Comparison of ENCODE assay signal across 10 cellular contexts in the genomic region with DNA sequence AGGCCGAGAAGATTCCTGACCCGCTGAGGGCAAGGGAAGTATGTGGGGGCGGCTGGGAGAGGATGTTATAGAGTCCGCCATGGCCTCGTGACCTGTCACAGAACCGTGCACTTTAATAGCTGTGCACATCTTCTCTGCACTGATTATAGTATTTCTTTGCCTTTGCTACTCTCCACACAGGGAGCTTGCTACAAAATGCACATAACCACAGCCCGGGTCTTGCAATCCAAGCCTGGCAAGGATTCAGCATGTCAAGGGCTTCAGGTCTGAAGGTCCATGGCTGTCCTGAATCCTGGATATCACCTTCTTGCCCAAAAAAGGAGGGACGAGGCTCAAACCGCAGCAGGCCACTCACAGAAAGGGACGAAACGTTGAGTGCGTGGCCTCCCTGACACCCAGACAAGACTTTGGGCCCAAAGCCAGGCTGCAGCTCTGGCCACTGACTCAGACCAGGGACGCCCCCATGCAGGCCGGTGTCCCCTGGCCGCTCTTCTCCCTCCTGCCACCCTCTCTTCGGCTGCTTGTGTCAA. TPM values are rescaled to one million over a fixed set of nuclear protein-coding genes. Genes with fewer than 3 reads are reported as not detected.
DNase-seq lines count a peak whose midpoint lies in the region; ATAC-seq and TF ChIP-seq lines count a peak whose summit lies in the region.
"Had no signal": no experiment of that assay in that cellular context is flagged by ENCODE, and none has a peak within 500 bp of the region (broad histone marks: within the 10 kb centered on the region; RNA-seq: fewer than 3 reads in every experiment).

No MANE protein-coding gene starts in this region.

- H3K4ac ChIP-seq in mesenchymal stem cell (ENCODE audit: low read depth in 1 of 2, low read length in 2 of 2), result no peak overlapping the region

- no peak for TF ChIP-seq POLR2A in testis (IDR thresholded peaks at IDR 0.05)

- no peak overlapping the region for H2BK15ac ChIP-seq in mesenchymal stem cell (ENCODE audit: low read depth, poor library complexity, severe bottlenecking)

- 85% methylated on average over 16 of the region's 16 CpGs for WGBS in mesenchymal stem cell
- 30 to 44% methylated on average over 16 of the region's 16 CpGs for WGBS in testis, 2 donors

- no peak overlapping the region for H3K14ac ChIP-seq in mesenchymal stem cell (ENCODE audit: low read length in 2 of 2)

- peaks cover 12% of the 10 kb centered on the region for H3K79me1 ChIP-seq in mesenchymal stem cell (replicated peaks; ENCODE audit: low read length, poor library complexity, severe bottlenecking)

- H3K18ac ChIP-seq in mesenchymal stem cell (ENCODE audit: low read depth in 1 of 2, low read length in 2 of 2), result peak overlapping the region in 1 of 2 experiments; percentile 8

- H3K4me1 ChIP-seq in mesenchymal stem cell (ENCODE audit: control insufficient read depth, insufficient read depth, low read depth, low read length) (peaks cover 15% of the 10 kb centered on the region), testis (peaks cover 28% of the 10 kb centered on the region)
- H3K4me1 ChIP-seq: BE2C had no signal

- H3K27ac Mint-ChIP-seq in activated CD8-positive, alpha-beta memory T cell treated with anti-CD3 and anti-CD28 coated beads, Interleukin-2, amount 10 ng/mL, durations not matched to agents 7 days and 5 days, result peak overlapping the region; percentile 63

- H3K27me3 ChIP-seq in mesenchymal stem cell (ENCODE audit: control insufficient read depth in 1 of 2, insufficient read depth in 1 of 2, low read length in 2 of 2) (no peaks in the 10 kb centered on the region), testis (no peaks in the 10 kb centered on the region)
- H3K27me3 ChIP-seq: BE2C had no signal

- H3K23ac ChIP-seq in mesenchymal stem cell (ENCODE audit: low read length in 2 of 2), result no peak overlapping the region

- no peak overlapping the region for H3K4me2 ChIP-seq in mesenchymal stem cell (ENCODE audit: low read length, poor library complexity, severe bottlenecking)
- H3K4me2 ChIP-seq: KMS-11 had no signal

- H3K9me3 Mint-ChIP-seq in activated CD8-positive, alpha-beta memory T cell treated with anti-CD3 and anti-CD28 coated beads, Interleukin-2, amount 10 ng/mL, durations not matched to agents 7 days and 5 days (ENCODE audit: low read depth), result no peaks in the 10 kb centered on the region

- DNase-seq in activated CD8-positive, alpha-beta memory T cell treated with anti-CD3 and anti-CD28 coated beads, Interleukin-2, amount 10 ng/mL, durations not matched to agents 7 days and 5 days, result no peak
- no peak for DNase-seq in activated CD8-positive, alpha-beta memory T cell treated with anti-CD3 and anti-CD28 coated beads for 24 hours
- DNase-seq in cerebellar cortex (ENCODE audit: low spot score), result peak; percentile 46
- DNase-seq in mesenchymal stem cell, result no peak
- peak; percentile 34 for DNase-seq in testis
- DNase-seq in GF-D8 (lab: John Stamatoyannopoulos, UW), result no peak
- no peak for DNase-seq in ACHN
- DNase-seq: BE2C had no signal

- H2BK5ac ChIP-seq in mesenchymal stem cell (ENCODE audit: low read depth, low read length, poor library complexity, severe bottlenecking), result no peak overlapping the region

- TF ChIP-seq CTCF in testis (IDR thresholded peaks at IDR 0.05), result no peak

- no peak overlapping the region for H4K8ac ChIP-seq in mesenchymal stem cell (ENCODE audit: low read length)

- in situ Hi-C loops in ACHN (cut with HindIII; ENCODE audit: low pct_ligation_motif_present, low pct_unique_long_range_greater_than_20kb, low sequenced_read_pairs), result no loop called here

- intact Hi-C loops in testis (cut with DNase I; ENCODE audit: low total_unique reads), result no loop called here

- H3K4me3 Mint-ChIP-seq in activated CD8-positive, alpha-beta memory T cell treated with anti-CD3 and anti-CD28 coated beads, Interleukin-2, amount 10 ng/mL, durations not matched to agents 7 days and 5 days, result no peak overlapping the region

- CTCF ChIA-PET in activated CD8-positive, alpha-beta memory T cell treated with anti-CD3 and anti-CD28 coated beads, Interleukin-2, amount 10 ng/mL, durations not matched to agents 7 days and 5 days (lab: Charles Lee), result interaction anchor here (0.6 kb wide), 1 partner anchor 10 kb away, joined by 3 read pairs; no protein-coding TSS in a partner anchor

- no peak overlapping the region for H2AK5ac ChIP-seq in mesenchymal stem cell (ENCODE audit: low read length, severe bottlenecking)

- H4K91ac ChIP-seq in mesenchymal stem cell (ENCODE audit: low read length), result no peak overlapping the region

- peak overlapping the region; percentile 37 for H3K27ac ChIP-seq in mesenchymal stem cell (ENCODE audit: low read length, poor library complexity, severe bottlenecking)
- H3K27ac ChIP-seq in testis, result peak overlapping the region; percentile 39 to 66
- H3K27ac ChIP-seq: KMS-11 had no signal

- no peak overlapping the region for H3K4me3 ChIP-seq in mesenchymal stem cell (ENCODE audit: insufficient read depth in 1 of 2, low read depth in 1 of 2, low read length in 2 of 2)
- H3K4me3 ChIP-seq in testis, result no peak overlapping the region

- H3K4me1 Mint-ChIP-seq in activated CD8-positive, alpha-beta memory T cell treated with anti-CD3 and anti-CD28 coated beads, Interleukin-2, amount 10 ng/mL, durations not matched to agents 7 days and 5 days, result peaks cover 22% of the 10 kb centered on the region

- no peak overlapping the region for H2BK12ac ChIP-seq in mesenchymal stem cell (ENCODE audit: low read length in 2 of 2)

- ATAC-seq in activated CD8-positive, alpha-beta memory T cell treated with anti-CD3 and anti-CD28 coated beads, Interleukin-2, amount 10 ng/mL, durations not matched to agents 7 days and 5 days, result no peak
- no peak for ATAC-seq in GM18498 (IDR thresholded peaks at IDR 0.05; ENCODE audit: unreplicated experiment)

- peaks cover 58 to 77% of the 10 kb centered on the region in 2 experiments for H3K36me3 ChIP-seq in mesenchymal stem cell (ENCODE audit: control insufficient read depth in 1 of 2, insufficient read depth in 2 of 2, low read depth in 1 of 2, low read length in 2 of 2)
- no peaks in the 10 kb centered on the region for H3K36me3 ChIP-seq in testis (ENCODE audit: low read depth, missing control alignments)

- H3K9me3 ChIP-seq in mesenchymal stem cell (ENCODE audit: control insufficient read depth, low read length) (no peaks in the 10 kb centered on the region), testis (no peaks in the 10 kb centered on the region)
- H3K9me3 ChIP-seq: BE2C had no signal

- H3K36me3 Mint-ChIP-seq in activated CD8-positive, alpha-beta memory T cell treated with anti-CD3 and anti-CD28 coated beads, Interleukin-2, amount 10 ng/mL, durations not matched to agents 7 days and 5 days, result peaks cover 24% of the 10 kb centered on the region

- no peak overlapping the region for H2BK120ac ChIP-seq in mesenchymal stem cell (ENCODE audit: low read depth, low read length)

- no peak overlapping the region for H2AFZ ChIP-seq in mesenchymal stem cell (ENCODE audit: low read depth, low read length)

- H3K27me3 Mint-ChIP-seq in activated CD8-positive, alpha-beta memory T cell treated with anti-CD3 and anti-CD28 coated beads, Interleukin-2, amount 10 ng/mL, durations not matched to agents 7 days and 5 days, result no peaks in the 10 kb centered on the region

- H3K9ac ChIP-seq in mesenchymal stem cell (ENCODE audit: low read length), result peak overlapping the region; percentile 45
- H3K9ac ChIP-seq: KMS-11 had no signal

RNA-seq across cellular contexts. Expression of a gene that starts 43.7 kb away (rescaled TPM):
- total RNA-seq in activated CD8-positive, alpha-beta memory T cell treated with anti-CD3 and anti-CD28 coated beads, Interleukin-2, amount 10 ng/mL, durations not matched to agents 7 days and 5 days, result 100 to 1,000 TPM; 120 to 180 TPM
- polyA plus RNA-seq in mesenchymal stem cell (2013, experiment 1 of 2), result 105 TPM
- polyA plus RNA-seq in mesenchymal stem cell (2013, experiment 2 of 2), result 108 TPM
- total RNA-seq in testis, result 100 to 1,000 TPM; 161 to 216 TPM
- 96.3 TPM for polyA plus RNA-seq in testis (ENCODE audit: insufficient read depth, low read depth, low replicate concordance)

Comparison
In these comparisons a context has a peak if more than half of its experiments do, and no peak if none do; other contexts are left out.
1. DNase-seq: peak in cerebellar cortex (single experiment) and testis (single experiment); none in activated CD8-positive, alpha-beta memory T cell treated with anti-CD3 and anti-CD28 coated beads, Interleukin-2, amount 10 ng/mL, durations not matched to agents 7 days and 5 days (single experiment), activated CD8-positive, alpha-beta memory T cell treated with anti-CD3 and anti-CD28 coated beads for 24 hours (single experiment), mesenchymal stem cell (single experiment), GF-D8 (single experiment) and ACHN (single experiment).